In genomic region chr10:103712146-103712545, GRCh38 we compare ENCODE assay signal across 14 cellular contexts.
DNase-seq lines count a peak whose midpoint lies in the region; ATAC-seq and TF ChIP-seq lines count a peak whose summit lies in the region.
"Had no signal": no experiment of that assay in that cellular context is flagged by ENCODE, and none has a peak within 500 bp of the region (broad histone marks: within the 10 kb centered on the region; RNA-seq: fewer than 3 reads in every experiment).

No MANE protein-coding gene starts in this region.

- H3K79me2 ChIP-seq in hepatocyte = no peaks in the 10 kb centered on the region

- no peak overlapping the region for H2AFZ ChIP-seq in hepatocyte
- H2AFZ ChIP-seq: GM23338 had no signal

- H3K9me3 ChIP-seq in mucosa of descending colon = no peaks in the 10 kb centered on the region
- no peaks in the 10 kb centered on the region for H3K9me3 ChIP-seq in hepatocyte (ENCODE audit: low read depth)
- H3K9me3 ChIP-seq: BE2C, HAP-1, SJSA1 had no signal

- H3K27ac Mint-ChIP-seq in activated CD8-positive, alpha-beta memory T cell treated with anti-CD3 and anti-CD28 coated beads, Interleukin-2, amount 10 ng/mL, durations not matched to agents 7 days and 5 days = no peak overlapping the region
- H3K27ac Mint-ChIP-seq: GM23338 had no signal

- no peaks in the 10 kb centered on the region for H3K9me3 Mint-ChIP-seq in activated CD8-positive, alpha-beta memory T cell treated with anti-CD3 and anti-CD28 coated beads, Interleukin-2, amount 10 ng/mL, durations not matched to agents 7 days and 5 days (ENCODE audit: low read depth)
- H3K9me3 Mint-ChIP-seq: GM23338 had no signal

- CTCF ChIA-PET in activated CD8-positive, alpha-beta memory T cell treated with anti-CD3 and anti-CD28 coated beads, Interleukin-2, amount 10 ng/mL, durations not matched to agents 7 days and 5 days (lab: Charles Lee) = interaction anchor here (0.8 to 7.6 kb wide), 34 partner anchors 9 to 409 kb away, joined by 3 to 144 read pairs (median 6); partner anchors contain the start of gene SH3PXD2A

- H3K27ac ChIP-seq in angular gyrus (ENCODE audit: low read depth, low read length) (peak overlapping the region; percentile 73), epithelial cell of prostate (peak overlapping the region; percentile 1), temporal lobe (ENCODE audit: low read depth, low read length) (peak overlapping the region; percentile 77), hepatocyte (no peak overlapping the region)
- H3K27ac ChIP-seq: HL-60, SJSA1 had no signal

- no peak overlapping the region for H3K4me2 ChIP-seq in hepatocyte
- H3K4me2 ChIP-seq: GM23338 had no signal

- H3K4me1 Mint-ChIP-seq in activated CD8-positive, alpha-beta memory T cell treated with anti-CD3 and anti-CD28 coated beads, Interleukin-2, amount 10 ng/mL, durations not matched to agents 7 days and 5 days = peaks cover 5% of the 10 kb centered on the region

- H3K27me3 Mint-ChIP-seq in activated CD8-positive, alpha-beta memory T cell treated with anti-CD3 and anti-CD28 coated beads, Interleukin-2, amount 10 ng/mL, durations not matched to agents 7 days and 5 days = no peaks in the 10 kb centered on the region

- no peak for TF ChIP-seq CTCF in mucosa of descending colon (IDR thresholded peaks at IDR 0.05)
- no peak for TF ChIP-seq CTCF in hepatocyte (IDR thresholded peaks at IDR 0.05; ENCODE audit: poor library complexity)

- no peaks in the 10 kb centered on the region for H4K20me1 ChIP-seq in hepatocyte (ENCODE audit: insufficient read depth, poor library complexity, severe bottlenecking)

- H3K4me3 ChIP-seq in mucosa of descending colon (no peak overlapping the region), hepatocyte (no peak overlapping the region)
- H3K4me3 ChIP-seq: GM23338, HAP-1, SJSA1 had no signal

- no peaks in the 10 kb centered on the region for H3K36me3 Mint-ChIP-seq in activated CD8-positive, alpha-beta memory T cell treated with anti-CD3 and anti-CD28 coated beads, Interleukin-2, amount 10 ng/mL, durations not matched to agents 7 days and 5 days

- no peak for DNase-seq in epithelial cell of prostate (ENCODE audit: low read depth, low spot score)
- DNase-seq in mucosa of descending colon = no peak
- no peak for DNase-seq in hepatocyte (ENCODE audit: low spot score)
- no peak for DNase-seq in activated gamma-delta T cell treated with Interleukin-2 at 50 U/mL for 16 hours
- DNase-seq in activated CD8-positive, alpha-beta memory T cell treated with anti-CD3 and anti-CD28 coated beads, Interleukin-2, amount 10 ng/mL, durations not matched to agents 7 days and 5 days = no peak
- DNase-seq: GF-D8, NCI-H1436 treated with DMSO at 0.1 percent for 48 hours had no signal

- H3K9me2 ChIP-seq in hepatocyte (replicated peaks; ENCODE audit: insufficient read depth) = no peaks in the 10 kb centered on the region

- no peaks in the 10 kb centered on the region for H3K27me3 ChIP-seq in hepatocyte
- H3K27me3 ChIP-seq: BE2C, SJSA1 had no signal

- WGBS in hepatocyte (ENCODE audit: low lambda C conversion rate, missing lambda C conversion rate) = 89% methylated on average over 5 of the region's 5 CpGs

- ATAC-seq in mucosa of descending colon = peak; percentile 6
- no peak for ATAC-seq in activated CD8-positive, alpha-beta memory T cell treated with anti-CD3 and anti-CD28 coated beads, Interleukin-2, amount 10 ng/mL, durations not matched to agents 7 days and 5 days

- no peaks in the 10 kb centered on the region for H3K4me1 ChIP-seq in mucosa of descending colon (ENCODE audit: low read depth)
- H3K4me1 ChIP-seq in hepatocyte (ENCODE audit: insufficient read depth) = no peaks in the 10 kb centered on the region
- H3K4me1 ChIP-seq: HAP-1, SJSA1 had no signal

- intact Hi-C loops in mucosa of descending colon (cut with DNase I, micrococcal nuclease) = loop anchor here (2.0 to 5.0 kb wide), 2 partner anchors 145 to 147 kb away; partner anchors contain the start of gene SH3PXD2A (in 1 of the 2)

- H3K36me3 ChIP-seq in mucosa of descending colon (ENCODE audit: low read depth) = no peaks in the 10 kb centered on the region
- H3K36me3 ChIP-seq in hepatocyte (replicated peaks; ENCODE audit: insufficient read depth, low read depth) = no peaks in the 10 kb centered on the region
- H3K36me3 ChIP-seq: BE2C, HAP-1, SJSA1 had no signal

- H3K4me3 Mint-ChIP-seq in activated CD8-positive, alpha-beta memory T cell treated with anti-CD3 and anti-CD28 coated beads, Interleukin-2, amount 10 ng/mL, durations not matched to agents 7 days and 5 days = no peak overlapping the region
- H3K4me3 Mint-ChIP-seq: GM23338 had no signal
